ENCODE assay signal across 8 cellular contexts in the genomic region with DNA sequence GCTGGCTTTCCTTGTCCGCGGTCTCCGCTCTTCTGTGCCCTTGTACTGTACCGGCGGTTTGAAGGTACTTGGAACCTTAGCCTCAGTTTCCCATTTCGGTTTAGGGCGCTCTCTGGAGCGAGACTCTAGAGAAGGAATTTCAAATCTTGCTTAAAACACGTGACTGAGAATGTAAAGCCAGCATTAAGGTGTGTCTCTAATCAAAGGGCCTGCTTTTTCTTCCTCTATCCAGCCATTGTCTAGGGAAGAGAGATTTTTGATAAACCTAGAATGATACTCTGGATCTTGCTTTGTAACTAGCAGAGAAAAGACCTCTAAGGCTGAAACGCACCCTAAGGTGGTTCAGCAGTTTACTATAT. TPM values are rescaled to one million over a fixed set of nuclear protein-coding genes. Genes with fewer than 3 reads are reported as not detected.
A peak's percentile ranks its signal among the peaks of the same experiment; 100 is the strongest.
DNase-seq lines count a peak whose midpoint lies in the region; ATAC-seq, FAIRE-seq and TF ChIP-seq lines count a peak whose summit lies in the region.

No MANE protein-coding gene starts in this region.

- no peak for FAIRE-seq in GM12892 (lab: Jason Lieb, UNC)

- H3K9ac ChIP-seq in skeletal muscle satellite cell (ENCODE audit: low read depth, low read length), result peak overlapping the region; percentile 98

- H3K4me1 ChIP-seq in heart right ventricle, result peaks cover 6 to 42% (median 30%) of the 10 kb centered on the region in 9 donors
- peaks cover 3% of the 10 kb centered on the region for H3K4me1 ChIP-seq in skeletal muscle satellite cell (ENCODE audit: control insufficient read depth, insufficient read depth, low read length)

- H3K4me1 Mint-ChIP-seq in WTC11, result peaks cover 28% of the 10 kb centered on the region

- H3K27ac Mint-ChIP-seq in WTC11, result peak overlapping the region; percentile 91

- CTCF ChIA-PET in WTC11 (lab: Charles Lee), result interaction anchor here (1.3 to 1.8 kb wide), 3 partner anchors 10 to 379 kb away, joined by 4 to 5 read pairs (median 5); no protein-coding TSS in a partner anchor

- H3K36me3 Mint-ChIP-seq in WTC11, result no peaks in the 10 kb centered on the region

- ATAC-seq in WTC11 (no peak), heart right ventricle (peak in 4 of 8 donors; percentile 6 to 34 (median 24))

- H3K27me3 ChIP-seq in H7 (ENCODE audit: control insufficient read depth, insufficient read depth, low read length) (no peaks in the 10 kb centered on the region), heart right ventricle (no peaks in the 10 kb centered on the region), skeletal muscle satellite cell (ENCODE audit: control insufficient read depth, insufficient read depth, low read length) (no peaks in the 10 kb centered on the region)

- H3K27me3 Mint-ChIP-seq in WTC11 (ENCODE audit: low read depth), result no peaks in the 10 kb centered on the region

- TF ChIP-seq CTCF in WTC11 (IDR thresholded peaks at IDR 0.05) (no peak), heart right ventricle (IDR thresholded peaks at IDR 0.05) (no peak)

- peak overlapping the region; percentile 92 for H3K4me3 Mint-ChIP-seq in WTC11

- H3K27ac ChIP-seq in heart right ventricle, result peak overlapping the region in 9 of 10 donors; percentile 79 to 99 (median 87)

- intact Hi-C loops in heart right ventricle (cut with DNase I), result loop anchor here in 2 of 10 donors (5.0 to 10.0 kb wide), 2 partner anchors 167 to 170 kb away; no protein-coding TSS in a partner anchor

- WGBS in heart right ventricle, 2 donors, result 3% methylated on average over 10 of the region's 10 CpGs

- DNase-seq in H7 (no peak), WTC11 (ENCODE audit: low spot score) (no peak), heart right ventricle (no peak), GM12892 (ENCODE audit: insufficient read length) (no peak), inferior parietal cortex (ENCODE audit: extremely low spot score) (no peak), KBM-7 (no peak), NCI-H526 treated with DMSO at 0.1 percent for 48 hours (lab: John Stamatoyannopoulos, UW) (no peak)

- H3K4me3 ChIP-seq in H7 (ENCODE audit: insufficient read depth, low read depth, low read length) (peak overlapping the region; percentile 71), heart right ventricle (peak overlapping the region; percentile 64 to 100 (median 96)), skeletal muscle satellite cell (ENCODE audit: low read length) (peak overlapping the region; percentile 98)

- no peaks in the 10 kb centered on the region for H3K9me3 Mint-ChIP-seq in WTC11

- POLR2A ChIA-PET in WTC11 (lab: Charles Lee), result no interaction called here

- H3K9me3 ChIP-seq in heart right ventricle (no peaks in the 10 kb centered on the region), skeletal muscle satellite cell (replicated peaks; ENCODE audit: low read length) (no peaks in the 10 kb centered on the region)

- in situ Hi-C loops in KBM-7 (cut with MboI; ENCODE audit: low pct_unique_long_range_greater_than_20kb, low sequenced_read_pairs), result no loop called here

- no peak for TF ChIP-seq POLR2A in GM12892 (IDR thresholded peaks at IDR 0.05; ENCODE audit: low read depth, low read length)

- H3K4me2 ChIP-seq in skeletal muscle satellite cell (ENCODE audit: low read length), result peak overlapping the region; percentile 92

- no peaks in the 10 kb centered on the region for H3K36me3 ChIP-seq in H7 (replicated peaks; ENCODE audit: control insufficient read depth, insufficient read depth, low read length)
- H3K36me3 ChIP-seq in heart right ventricle, result peaks cover 0 to 22% (median 0%) of the 10 kb centered on the region in 9 donors
- peaks cover 10% of the 10 kb centered on the region for H3K36me3 ChIP-seq in skeletal muscle satellite cell (ENCODE audit: insufficient read depth, low read length)

TF ChIP-seq in WTC11, 78 proteins besides CTCF, POLR2A, EP300 and RAD21 (continues in another document):
- TF ChIP-seq GABPB1 (CRISPR knock-in tag; IDR thresholded peaks at IDR 0.05) (no peak), MXD4 (CRISPR knock-in tag; IDR thresholded peaks at IDR 0.05; ENCODE audit: borderline replicate concordance) (no peak), NR3C1 (CRISPR knock-in tag; conservative IDR thresholded peaks at IDR 0.05; ENCODE audit: low read depth) (no peak), TEAD1 (CRISPR knock-in tag; IDR thresholded peaks at IDR 0.05) (no peak), HMGXB4 (CRISPR knock-in tag; IDR thresholded peaks at IDR 0.05) (no peak), ZNF416 (CRISPR knock-in tag; IDR thresholded peaks at IDR 0.05) (no peak)
- TF ChIP-seq, protein P1, sequence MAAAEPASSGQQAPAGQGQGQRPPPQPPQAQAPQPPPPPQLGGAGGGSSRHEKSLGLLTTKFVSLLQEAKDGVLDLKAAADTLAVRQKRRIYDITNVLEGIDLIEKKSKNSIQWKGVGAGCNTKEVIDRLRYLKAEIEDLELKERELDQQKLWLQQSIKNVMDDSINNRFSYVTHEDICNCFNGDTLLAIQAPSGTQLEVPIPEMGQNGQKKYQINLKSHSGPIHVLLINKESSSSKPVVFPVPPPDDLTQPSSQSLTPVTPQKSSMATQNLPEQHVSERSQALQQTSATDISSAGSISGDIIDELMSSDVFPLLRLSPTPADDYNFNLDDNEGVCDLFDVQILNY (CRISPR knock-in tag; IDR thresholded peaks at IDR 0.05), result no peak
- TF ChIP-seq, protein P2, sequence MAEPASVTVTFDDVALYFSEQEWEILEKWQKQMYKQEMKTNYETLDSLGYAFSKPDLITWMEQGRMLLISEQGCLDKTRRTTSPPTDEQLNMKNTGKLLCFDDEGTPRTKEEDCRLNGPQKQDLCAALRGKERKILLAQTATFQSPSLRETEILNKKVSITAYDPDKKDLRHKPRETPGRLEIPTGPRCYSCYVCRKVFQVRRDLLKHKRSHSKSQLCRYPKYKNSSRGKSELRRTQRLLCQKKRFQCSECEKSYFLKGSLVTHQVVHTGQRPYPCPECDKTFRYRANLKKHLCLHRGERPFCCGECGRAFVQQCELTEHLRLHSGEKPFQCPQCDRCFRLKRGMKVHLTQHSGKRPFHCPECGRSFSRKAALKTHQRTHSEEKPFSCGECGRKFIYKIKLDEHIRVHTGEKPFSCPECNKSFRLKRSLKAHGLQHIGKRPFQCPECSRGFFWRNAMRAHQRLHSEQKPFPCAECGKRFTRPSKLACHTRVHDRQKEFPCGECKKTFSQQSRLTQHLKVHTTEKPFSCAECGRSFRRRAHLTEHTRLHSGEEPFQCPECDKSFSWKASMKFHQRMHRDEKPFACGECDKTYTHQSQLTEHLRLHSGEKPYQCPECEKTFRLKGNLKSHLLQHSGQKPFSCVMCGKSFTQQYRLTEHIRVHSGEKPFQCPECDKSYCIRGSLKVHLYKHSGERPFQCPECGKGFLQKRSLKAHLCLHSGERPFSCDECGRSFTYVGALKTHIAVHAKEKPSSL (CRISPR knock-in tag; conservative IDR thresholded peaks at IDR 0.05), result no peak

RNA-seq across cellular contexts. Expression of gene GPR107, which starts 0.7 kb away (rescaled TPM):
- total RNA-seq in H7 (2014; rRNA removed; shearing (Covaris generic)), result 13.0 and 18.0 TPM in 2 replicates
- total RNA-seq in WTC11 (2021), result 33.2 to 36.4 TPM (median 34.7 TPM) in 3 replicates
- total RNA-seq in heart right ventricle, result 10 to 100 TPM; 19.9 to 35.6 (median 24.2) TPM
- 10 to 100 TPM in 1 of 2 donors, 1 to 10 TPM in 1; 6.7 to 12.2 TPM for polyA plus RNA-seq in heart right ventricle
- total RNA-seq in skeletal muscle satellite cell (2012; rRNA removed), result 16.4 and 18.3 TPM in 2 replicates
- polyA plus RNA-seq in GM12892 (2012; ENCODE audit: missing spikeins), result 9.3 TPM

RNA-seq across cellular contexts. Expression of gene FNBP1, which starts 11.4 kb away (rescaled TPM):
- 16.0 and 19.6 TPM in 2 replicates for total RNA-seq in H7 (2014; rRNA removed; shearing (Covaris generic))
- total RNA-seq in WTC11 (2021) (38.1 to 43.6 TPM (median 38.4 TPM) in 3 replicates), heart right ventricle (10 to 100 TPM; 19.1 to 38.4 (median 23.8) TPM)
- 10 to 100 TPM in 1 of 2 donors, 1 to 10 TPM in 1; 7.4 to 10.3 TPM for polyA plus RNA-seq in heart right ventricle
- 18.0 and 23.4 TPM in 2 replicates for total RNA-seq in skeletal muscle satellite cell (2012; rRNA removed)
- 346 TPM for polyA plus RNA-seq in GM12892 (2012; ENCODE audit: missing spikeins)
